1 cellular context compared by ENCODE assay signal in genomic region chr5:945691-946541, GRCh38.
A peak's percentile ranks its signal among the peaks of the same experiment; 100 is the strongest.
TF ChIP-seq lines count a peak whose summit lies in the region.

No MANE protein-coding gene starts in this region.

TF ChIP-seq in H1, 55 proteins besides CTCF, POLR2A, EP300 and RAD21:
- TF ChIP-seq MAX (IDR thresholded peaks at IDR 0.05): peak; percentile 42; the same call in 1 of the 2 replicates
- TF ChIP-seq E2F6 (IDR thresholded peaks at IDR 0.05): peak; percentile 85
- no peak for TF ChIP-seq ATF2 (IDR thresholded peaks at IDR 0.05; ENCODE audit: low read length)
